Comparison of ENCODE assay signal across 8 cellular contexts in the genomic region with DNA sequence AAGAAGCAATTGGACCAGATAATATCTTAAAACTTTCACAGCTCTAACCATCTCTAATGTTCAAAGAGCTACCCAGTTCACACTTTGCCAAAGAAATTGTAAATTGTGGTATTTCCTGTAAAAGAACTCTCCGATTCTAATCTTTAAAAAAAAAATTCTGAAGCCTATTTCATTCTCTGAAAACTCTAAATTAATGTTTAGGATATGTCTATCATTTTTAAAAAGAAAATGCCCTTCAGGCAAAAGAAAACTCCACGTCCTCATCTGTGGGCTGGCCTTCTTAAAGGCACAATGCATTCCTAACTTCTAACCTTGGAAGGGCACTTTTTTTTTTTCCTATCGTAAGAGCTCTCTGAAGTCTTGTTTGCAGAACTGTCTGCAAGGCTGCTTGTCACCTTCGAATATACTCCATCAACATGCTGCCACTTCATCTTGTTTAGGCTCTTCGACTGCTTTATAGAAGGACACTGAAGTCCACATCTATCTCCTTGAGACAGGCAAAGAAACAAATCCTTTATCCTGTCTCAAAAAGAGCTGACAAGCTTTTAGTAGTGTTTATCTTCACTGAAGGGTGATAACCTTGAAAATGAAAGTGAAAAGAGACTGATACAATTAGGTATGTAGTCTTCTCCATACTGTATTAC.
DNase-seq lines count a peak whose midpoint lies in the region; ATAC-seq and TF ChIP-seq lines count a peak whose summit lies in the region.

No MANE protein-coding gene starts in this region.

- peak overlapping the region; percentile 52 for H3K4me3 ChIP-seq in AG10803 (ENCODE audit: low read length)

- peak; percentile 30 for ATAC-seq in GM19328 (IDR thresholded peaks at IDR 0.05; ENCODE audit: unreplicated experiment)
- peak; percentile 33 for ATAC-seq in HG03469 (IDR thresholded peaks at IDR 0.05; ENCODE audit: unreplicated experiment)
- ATAC-seq in activated T-helper 17 cell treated with anti-CD3 and anti-CD28 coated beads, Interleukin-2, amount 50 U/mL, for 72 hours (replicated peaks): no peak
- ATAC-seq in naive thymus-derived CD8-positive, alpha-beta T cell: peak; percentile 39

- no peaks in the 10 kb centered on the region for H3K27me3 Mint-ChIP-seq in activated T-helper 17 cell treated with anti-CD3 and anti-CD28 coated beads, Interleukin-2, amount 50 U/mL, for 72 hours
- no peaks in the 10 kb centered on the region for H3K27me3 Mint-ChIP-seq in naive thymus-derived CD8-positive, alpha-beta T cell

- H3K4me1 Mint-ChIP-seq in activated T-helper 17 cell treated with anti-CD3 and anti-CD28 coated beads, Interleukin-2, amount 50 U/mL, for 72 hours: peaks cover 50% of the 10 kb centered on the region
- H3K4me1 Mint-ChIP-seq in naive thymus-derived CD8-positive, alpha-beta T cell: peaks cover 27 to 72% (median 70%) of the 10 kb centered on the region in 4 donors

- H3K9me3 Mint-ChIP-seq in activated T-helper 17 cell treated with anti-CD3 and anti-CD28 coated beads, Interleukin-2, amount 50 U/mL, for 72 hours: no peaks in the 10 kb centered on the region
- peaks cover 0 to 13% (median 3%) of the 10 kb centered on the region in 9 donors for H3K9me3 Mint-ChIP-seq in naive thymus-derived CD8-positive, alpha-beta T cell

- peak overlapping the region; percentile 85 for H3K4me3 Mint-ChIP-seq in activated T-helper 17 cell treated with anti-CD3 and anti-CD28 coated beads, Interleukin-2, amount 50 U/mL, for 72 hours
- peak overlapping the region; percentile 69 to 92 (median 88) for H3K4me3 Mint-ChIP-seq in naive thymus-derived CD8-positive, alpha-beta T cell

- TF ChIP-seq CTCF in AG10803 (conservative IDR thresholded peaks at IDR 0.05; ENCODE audit: low read length): no peak

- peak overlapping the region; percentile 96 for H3K27ac Mint-ChIP-seq in activated T-helper 17 cell treated with anti-CD3 and anti-CD28 coated beads, Interleukin-2, amount 50 U/mL, for 72 hours
- peak overlapping the region; percentile 84 to 100 (median 98) for H3K27ac Mint-ChIP-seq in naive thymus-derived CD8-positive, alpha-beta T cell

- POLR2A ChIA-PET in naive thymus-derived CD8-positive, alpha-beta T cell (lab: Charles Lee): interaction anchor here (0.7 to 8.6 kb wide), 13 partner anchors 10 to 708 kb away, joined by 3 to 152 read pairs (median 6); a partner anchor contains a TSS

- no peaks in the 10 kb centered on the region for H3K36me3 Mint-ChIP-seq in activated T-helper 17 cell treated with anti-CD3 and anti-CD28 coated beads, Interleukin-2, amount 50 U/mL, for 72 hours (ENCODE audit: low read depth)
- H3K36me3 Mint-ChIP-seq in naive thymus-derived CD8-positive, alpha-beta T cell: peaks cover 0 to 9% (median 2%) of the 10 kb centered on the region in 3 donors

- DNase-seq in AG10803 (ENCODE audit: low read depth): peak; percentile 47
- peak in 3 of 10 donors; percentile 59 to 64 (median 64) for DNase-seq in naive thymus-derived CD8-positive, alpha-beta T cell
- DNase-seq in anterior cingulate cortex (lab: John Stamatoyannopoulos, UW): no peak
- DNase-seq in NCI-H748 (lab: John Stamatoyannopoulos, UW; ENCODE audit: unreplicated experiment): no peak
- no peak for DNase-seq in stimulated activated CD4-positive, alpha-beta T cell treated with anti-CD3 and anti-CD28 coated beads, Interleukin-2, amount 100 ng/mL, for 48 hours
